Comparison of ENCODE assay signal across 16 cellular contexts in genomic region chr15:47397587-47397986, GRCh38.
DNase-seq lines count a peak whose midpoint lies in the region; ATAC-seq, FAIRE-seq and TF ChIP-seq lines count a peak whose summit lies in the region.
"Had no signal": no experiment of that assay in that cellular context is flagged by ENCODE, and none has a peak within 500 bp of the region (broad histone marks: within the 10 kb centered on the region; RNA-seq: fewer than 3 reads in every experiment).

No MANE protein-coding gene starts in this region.

- TF ChIP-seq EP300 in HepG2 (IDR thresholded peaks at IDR 0.05; ENCODE audit: low read depth in 2 of 2, low read length in 2 of 2) (no peak), HepG2 (CRISPR knock-in tag; IDR thresholded peaks at IDR 0.05; ENCODE audit: borderline replicate concordance) (no peak)

- H3K79me2 ChIP-seq in endothelial cell of umbilical vein (ENCODE audit: control insufficient read depth, insufficient read depth, low read length) (no peaks in the 10 kb centered on the region), HepG2 (ENCODE audit: insufficient read depth, low read length) (no peaks in the 10 kb centered on the region)

- DNase-seq in amniotic epithelial cell (ENCODE audit: low read depth) (peak; percentile 38), endothelial cell of umbilical vein (ENCODE audit: low read depth, low spot score) (peak; percentile 41), HepG2 (ENCODE audit: low spot score) (no peak), SHP77 (lab: John Stamatoyannopoulos, UW) (no peak), Peyer's patch (no peak)
- DNase-seq: C1 segment of cervical spinal cord; Calu3; CD4-positive, alpha-beta T cell; DMS 273 treated with DMSO at 0.1 percent for 48 hours; GM23248 had no signal

- in situ Hi-C loops in HepG2 (cut with HindIII; ENCODE audit: extremely low pct_ligation_motif_present, low pct_unique_long_range_greater_than_20kb) = no loop called here

- TF ChIP-seq CTCF in HEK293 (tag by site-specific recombination; IDR thresholded peaks at IDR 0.05) (no peak), endothelial cell of umbilical vein (IDR thresholded peaks at IDR 0.05; ENCODE audit: extremely low read depth in 1 of 2, insufficient read depth in 1 of 2, low read depth in 1 of 2, low read length in 2 of 2) (no peak), HepG2 (CRISPR knock-in tag; IDR thresholded peaks at IDR 0.05) (no peak), Peyer's patch (IDR thresholded peaks at IDR 0.05) (no peak)

- ATAC-seq in HepG2 (no peak), GM19455 (IDR thresholded peaks at IDR 0.05; ENCODE audit: unreplicated experiment) (no peak)
- ATAC-seq: HCT116 had no signal

- H3K9me3 ChIP-seq in HEK293 (ENCODE audit: control insufficient read depth, insufficient read depth, low read depth, low read length) (no peaks in the 10 kb centered on the region), endothelial cell of umbilical vein (replicated peaks; ENCODE audit: control insufficient read depth, insufficient read depth, low read length) (no peaks in the 10 kb centered on the region), HepG2 (ENCODE audit: low read length) (peaks cover 15% of the 10 kb centered on the region; the same call in 1 of the 2 replicates), Peyer's patch (no peaks in the 10 kb centered on the region)

- no peaks in the 10 kb centered on the region for H3K36me3 ChIP-seq in HEK293 (ENCODE audit: control insufficient read depth in 2 of 2, insufficient read depth in 1 of 2, low read length in 2 of 2)
- no peaks in the 10 kb centered on the region for H3K36me3 ChIP-seq in endothelial cell of umbilical vein (ENCODE audit: control insufficient read depth in 2 of 2, extremely low read depth in 1 of 2, insufficient read depth in 2 of 2, low read length in 2 of 2)
- H3K36me3 ChIP-seq in HepG2 (replicated peaks in 1 of 2; ENCODE audit: control insufficient read depth in 1 of 2, insufficient read depth in 2 of 2, low read length in 2 of 2) = no peaks in the 10 kb centered on the region
- no peaks in the 10 kb centered on the region for H3K36me3 ChIP-seq in Peyer's patch

- H3K4me1 ChIP-seq in HEK293 (ENCODE audit: control insufficient read depth, insufficient read depth, low read length) = no peaks in the 10 kb centered on the region; the same call in 1 of the 2 replicates
- peaks cover 13% of the 10 kb centered on the region for H3K4me1 ChIP-seq in endothelial cell of umbilical vein (ENCODE audit: control insufficient read depth, extremely low read depth, insufficient read depth, low read length)
- no peaks in the 10 kb centered on the region for H3K4me1 ChIP-seq in HepG2 (ENCODE audit: insufficient read depth, low read length)
- H3K4me1 ChIP-seq in Peyer's patch = no peaks in the 10 kb centered on the region

- no peaks in the 10 kb centered on the region for H3K27me3 ChIP-seq in endothelial cell of umbilical vein (ENCODE audit: control insufficient read depth in 2 of 2, insufficient read depth in 2 of 2, low read length in 2 of 2)
- H3K27me3 ChIP-seq in HepG2 (ENCODE audit: control insufficient read depth in 1 of 2, insufficient read depth in 2 of 2, low read length in 2 of 2) = no peaks in the 10 kb centered on the region
- no peaks in the 10 kb centered on the region for H3K27me3 ChIP-seq in Peyer's patch

- dilution Hi-C loops in endothelial cell of umbilical vein (cut with MboI; ENCODE audit: extremely low pct_ligation_motif_present, low sequenced_read_pairs) = no loop called here

- peak; percentile 46 for FAIRE-seq in endothelial cell of umbilical vein (lab: Jason Lieb, UNC)
- FAIRE-seq in HepG2 (lab: Jason Lieb, UNC) = no peak
- FAIRE-seq: A204.1, H54 had no signal

- CTCF ChIA-PET in HEK293 (lab: Yijun Ruan, JAX) = no interaction called here
- CTCF ChIA-PET in endothelial cell of umbilical vein (lab: Charles Lee) = interaction anchor here (0.8 kb wide), 1 partner anchor 13 kb away, joined by 4 read pairs; no protein-coding TSS in a partner anchor
- CTCF ChIA-PET in HepG2 (lab: Yijun Ruan, JAX; ENCODE audit: low intra/inter-chr PET ratio, low total read pairs) = no interaction called here

- H3K27ac ChIP-seq in HEK293 (ENCODE audit: extremely low read depth, low read depth, low read length) (no peak overlapping the region), endothelial cell of umbilical vein (ENCODE audit: insufficient read depth, low read depth, low read length) (no peak overlapping the region), HepG2 (ENCODE audit: extremely low read length, insufficient read depth, low read length) (no peak overlapping the region), Peyer's patch (no peak overlapping the region)
- H3K27ac ChIP-seq: GM23248, HL-60 had no signal

- 20% methylated on average over 1 of the region's 1 CpG for WGBS in HepG2 (ENCODE audit: low lambda C conversion rate)

- H2AFZ ChIP-seq in endothelial cell of umbilical vein (ENCODE audit: low read depth, low read length) (no peak overlapping the region), HepG2 (ENCODE audit: low read length) (no peak overlapping the region)
- H2AFZ ChIP-seq: GM23248 had no signal

- intact Hi-C loops in endothelial cell of umbilical vein (cut with micrococcal nuclease) (loop anchor here (1.0 kb wide), 1 partner anchor 13 kb away; no protein-coding TSS in a partner anchor), HepG2 (cut with micrococcal nuclease; ENCODE audit: unreplicated experiment) (no loop called here)

- H3K4me2 ChIP-seq in endothelial cell of umbilical vein (ENCODE audit: insufficient read depth, low read length) (no peak overlapping the region), HepG2 (ENCODE audit: low read depth, low read length) (no peak overlapping the region)

- no peak for TF ChIP-seq RAD21 in HepG2 (CRISPR knock-in tag; IDR thresholded peaks at IDR 0.05)

- no peaks in the 10 kb centered on the region for H4K20me1 ChIP-seq in endothelial cell of umbilical vein (replicated peaks; ENCODE audit: control insufficient read depth, extremely low read depth, insufficient read depth, low read length)
- no peaks in the 10 kb centered on the region for H4K20me1 ChIP-seq in HepG2 (ENCODE audit: insufficient read depth, low read length)

- POLR2A ChIA-PET in HEK293 (lab: Yijun Ruan, JAX) (no interaction called here), endothelial cell of umbilical vein (lab: Charles Lee) (no interaction called here), HepG2 (lab: Yijun Ruan, JAX) (no interaction called here)

- no peaks in the 10 kb centered on the region for H3K9me1 ChIP-seq in endothelial cell of umbilical vein (replicated peaks; ENCODE audit: control insufficient read depth, extremely low read depth, insufficient read depth, low read length)

- BruUV-seq in endothelial cell of umbilical vein (replicated peaks; lab: Mats Ljungman, UMichigan) (no TSS peak), HepG2 (replicated peaks; lab: Mats Ljungman, UMichigan) (no TSS peak)

- TF ChIP-seq POLR2A in endothelial cell of umbilical vein (IDR thresholded peaks at IDR 0.05; ENCODE audit: low read depth, low read length) (no peak), HepG2 (IDR thresholded peaks at IDR 0.05; ENCODE audit: insufficient read depth in 1 of 2, low read depth in 2 of 2, low read length in 2 of 2) (no peak), Peyer's patch (IDR thresholded peaks at IDR 0.05) (no peak)

- H3K9ac ChIP-seq in endothelial cell of umbilical vein (replicated peaks; ENCODE audit: extremely low read depth, insufficient read depth, low read length) = no peak overlapping the region
- no peak overlapping the region for H3K9ac ChIP-seq in HepG2 (ENCODE audit: insufficient read depth, low read depth, low read length)
- H3K9ac ChIP-seq: GM23248 had no signal

- H3K4me3 ChIP-seq in HEK293 (ENCODE audit: low read depth, low read length) (no peak overlapping the region), endothelial cell of umbilical vein (replicated peaks in 1 of 3; ENCODE audit: insufficient read depth in 1 of 3, low read depth in 1 of 3, low read length in 3 of 3) (no peak overlapping the region), HepG2 (replicated peaks in 1 of 3; ENCODE audit: insufficient read depth in 1 of 3, low read depth in 2 of 3, low read length in 3 of 3) (no peak overlapping the region), Peyer's patch (no peak overlapping the region)
- H3K4me3 ChIP-seq: GM23248 had no signal

TF ChIP-seq in HEK293, 187 proteins besides CTCF, POLR2A, EP300 and RAD21 (continues in another document):
- TF ChIP-seq ZBTB7A (tag by site-specific recombination; IDR thresholded peaks at IDR 0.05; ENCODE audit: low read depth) (no peak), ZNF335 (tag by site-specific recombination; conservative IDR thresholded peaks at IDR 0.05) (no peak)

TF ChIP-seq in endothelial cell of umbilical vein, 7 proteins besides CTCF, POLR2A, EP300 and RAD21:
- TF ChIP-seq JUN (IDR thresholded peaks at IDR 0.05; ENCODE audit: borderline replicate concordance, insufficient read depth, insufficient read length, low read depth) = peak; percentile 35
- TF ChIP-seq EZH2 (IDR thresholded peaks at IDR 0.05; ENCODE audit: borderline replicate concordance, low read depth, low read length, severe bottlenecking) = no peak

TF ChIP-seq in HepG2, 621 proteins besides CTCF, POLR2A, EP300 and RAD21:
- TF ChIP-seq ZNF274 (CRISPR knock-in tag; IDR thresholded peaks at IDR 0.05) (no peak), ATF7 (IDR thresholded peaks at IDR 0.05) (peak; percentile 51), ATF7 (CRISPR knock-in tag; IDR thresholded peaks at IDR 0.05) (no peak), BCL6 (CRISPR knock-in tag; IDR thresholded peaks at IDR 0.05) (no peak)

Comparison
In these comparisons a context has a peak if more than half of its experiments do, and no peak if none do; other contexts are left out.
1. DNase-seq: peak in amniotic epithelial cell (single experiment) and endothelial cell of umbilical vein (single experiment); none in HepG2 (single experiment), SHP77 (0 of 2) and Peyer's patch (0 of 3).
2. Of the 63 proteins assayed by ChIP-seq in both HepG2 and HEK293: peak only in HepG2: none; only in HEK293: ATF2; in both: none; in neither: 62.